ENCODE assay signal across 39 cellular contexts in the genomic region with DNA sequence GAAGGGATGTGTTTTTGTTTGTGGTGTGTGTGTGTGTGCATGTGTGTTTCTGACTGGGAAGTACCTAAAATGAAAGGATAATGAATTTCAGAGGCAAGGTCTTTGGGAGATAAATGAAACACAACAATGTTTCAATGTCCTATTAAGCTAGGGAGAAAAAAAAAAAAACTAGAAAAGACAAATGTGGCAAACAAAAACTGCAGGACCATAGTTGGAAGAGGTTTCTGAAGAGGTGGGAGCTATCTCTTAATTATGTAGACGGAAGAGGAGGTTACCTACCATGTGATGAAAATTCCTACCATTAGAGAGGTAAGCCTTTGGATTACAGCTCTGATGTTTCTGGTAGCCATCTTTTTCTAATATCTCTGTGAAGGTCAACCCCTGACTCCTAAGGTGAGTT. TPM values are rescaled to one million over a fixed set of nuclear protein-coding genes. Genes with fewer than 3 reads are reported as not detected.
"Had no signal": no experiment of that assay in that cellular context is flagged by ENCODE, and none has a peak within 500 bp of the region (broad histone marks: within the 10 kb centered on the region; RNA-seq: fewer than 3 reads in every experiment).

TSS of gene TRPC5OS (plus strand) at position 301 of the 400 bp plus-strand sequence. CDS start 25,669 bp downstream, outside the sequence.

- H3K4me1 ChIP-seq: ascending aorta, body of pancreas, breast epithelium had no signal

- H3K9me3 Mint-ChIP-seq: activated CD4-positive, alpha-beta memory T cell treated with anti-CD3 and anti-CD28 coated beads, Interleukin-2, amount 10 ng/mL, durations not matched to agents 7 days and 5 days; activated CD4-positive, alpha-beta T cell treated with anti-CD3 and anti-CD28 coated beads, Interleukin-2, amount 10 ng/mL, durations not matched to agents 7 days and 5 days; activated naive CD4-positive, alpha-beta T cell treated with anti-CD3 and anti-CD28 coated beads, Interleukin-2, amount 10 ng/mL, durations not matched to agents 7 days and 5 days; activated naive CD4-positive, alpha-beta T cell treated with anti-CD3 and anti-CD28 coated beads, Interleukin-2, amount 50 U/mL, for 24 hours; activated naive CD8-positive, alpha-beta T cell treated with anti-CD3 and anti-CD28 coated beads, Interleukin-2, amount 10 ng/mL, durations not matched to agents 7 days and 5 days; activated naive CD8-positive, alpha-beta T cell treated with anti-CD3 and anti-CD28 coated beads, Interleukin-2, amount 50 U/mL, for 24 hours; activated T-cell treated with anti-CD3 and anti-CD28 coated beads, Interleukin-2, amount 50 U/mL, for 24 hours; activated T-helper 2 cell treated with anti-CD3 and anti-CD28 coated beads, Interferon-gamma antibody, Interleukin-2, Interleukin-4, amounts not matched to agents 10 μg/mL and 5 μg/mL and 100 μg/mL, durations not matched to agents 14 hours and 24 hours and 36 hours; T-helper 1 cell treated with Interleukin-12 subunit alpha and Interleukin-12 subunit beta and Interleukin-4 antibody, amounts not matched to agents 30 μg/mL and 1 μg/mL, for 36 hours; T-helper 2 cell treated with Interferon-gamma antibody and Interleukin-4, amounts not matched to agents 5 μg/mL and 100 μg/mL, for 36 hours; WTC11 had no signal

- ATAC-seq: activated CD4-positive, alpha-beta T cell treated with anti-CD3 and anti-CD28 coated beads for 36 hours; activated CD4-positive, CD25-positive, alpha-beta regulatory T cell treated with anti-CD3 and anti-CD28 coated beads, Interleukin-2, amount 50 U/mL, for 24 hours; activated CD8-positive, alpha-beta memory T cell treated with anti-CD3 and anti-CD28 coated beads, Interleukin-2, amount 10 ng/mL, durations not matched to agents 7 days and 5 days; activated CD8-positive, alpha-beta T cell treated with anti-CD3 and anti-CD28 coated beads, Interleukin-2, amount 10 ng/mL, durations not matched to agents 7 days and 5 days; activated naive CD8-positive, alpha-beta T cell treated with anti-CD3 and anti-CD28 coated beads, Interleukin-2, amount 50 U/mL, for 24 hours; body of pancreas; WTC11 had no signal

- H3K27ac ChIP-seq: ascending aorta, body of pancreas, brain microvascular endothelial cell, breast epithelium, VCaP had no signal

- H3K27ac Mint-ChIP-seq: activated CD4-positive, alpha-beta memory T cell treated with anti-CD3 and anti-CD28 coated beads, Interleukin-2, amount 10 ng/mL, durations not matched to agents 7 days and 5 days; activated CD4-positive, alpha-beta T cell treated with anti-CD3 and anti-CD28 coated beads for 36 hours; activated CD4-positive, alpha-beta T cell treated with anti-CD3 and anti-CD28 coated beads, Interleukin-2, amount 10 ng/mL, durations not matched to agents 7 days and 5 days; activated CD8-positive, alpha-beta memory T cell treated with anti-CD3 and anti-CD28 coated beads, Interleukin-2, amount 10 ng/mL, durations not matched to agents 7 days and 5 days; activated CD8-positive, alpha-beta T cell treated with anti-CD3 and anti-CD28 coated beads, Interleukin-2, amount 10 ng/mL, durations not matched to agents 7 days and 5 days; activated naive CD4-positive, alpha-beta T cell treated with anti-CD3 and anti-CD28 coated beads, Interleukin-2, amount 10 ng/mL, durations not matched to agents 7 days and 5 days; activated naive CD4-positive, alpha-beta T cell treated with anti-CD3 and anti-CD28 coated beads, Interleukin-2, amount 50 U/mL, for 24 hours; activated naive CD8-positive, alpha-beta T cell; activated naive CD8-positive, alpha-beta T cell treated with anti-CD3 and anti-CD28 coated beads, Interleukin-2, amount 10 ng/mL, durations not matched to agents 7 days and 5 days; activated naive CD8-positive, alpha-beta T cell treated with anti-CD3 and anti-CD28 coated beads, Interleukin-2, amount 50 U/mL, for 24 hours; activated T-cell treated with anti-CD3 and anti-CD28 coated beads, Interleukin-2, amount 50 U/mL, for 24 hours; activated T-helper 2 cell treated with anti-CD3 and anti-CD28 coated beads, Interferon-gamma antibody, Interleukin-2, Interleukin-4, amounts not matched to agents 10 μg/mL and 5 μg/mL and 100 μg/mL, durations not matched to agents 14 hours and 24 hours and 36 hours; T-helper 1 cell treated with Interleukin-12 subunit alpha and Interleukin-12 subunit beta and Interleukin-4 antibody, amounts not matched to agents 30 μg/mL and 1 μg/mL, for 36 hours; T-helper 2 cell treated with Interferon-gamma antibody and Interleukin-4, amounts not matched to agents 5 μg/mL and 100 μg/mL, for 36 hours; WTC11 had no signal

- H3K27me3 Mint-ChIP-seq: activated CD8-positive, alpha-beta memory T cell treated with anti-CD3 and anti-CD28 coated beads, Interleukin-2, amount 10 ng/mL, durations not matched to agents 7 days and 5 days; activated naive CD4-positive, alpha-beta T cell treated with anti-CD3 and anti-CD28 coated beads, Interleukin-2, amount 10 ng/mL, durations not matched to agents 7 days and 5 days; activated naive CD4-positive, alpha-beta T cell treated with anti-CD3 and anti-CD28 coated beads, Interleukin-2, amount 50 U/mL, for 24 hours; activated naive CD8-positive, alpha-beta T cell treated with anti-CD3 and anti-CD28 coated beads, Interleukin-2, amount 50 U/mL, for 24 hours had no signal

- H3K4me3 Mint-ChIP-seq: activated CD4-positive, alpha-beta memory T cell treated with anti-CD3 and anti-CD28 coated beads, Interleukin-2, amount 10 ng/mL, durations not matched to agents 7 days and 5 days; activated CD4-positive, alpha-beta T cell treated with anti-CD3 and anti-CD28 coated beads for 36 hours; activated CD4-positive, alpha-beta T cell treated with anti-CD3 and anti-CD28 coated beads, Interleukin-2, amount 10 ng/mL, durations not matched to agents 7 days and 5 days; activated CD8-positive, alpha-beta memory T cell treated with anti-CD3 and anti-CD28 coated beads, Interleukin-2, amount 10 ng/mL, durations not matched to agents 7 days and 5 days; activated CD8-positive, alpha-beta T cell treated with anti-CD3 and anti-CD28 coated beads, Interleukin-2, amount 10 ng/mL, durations not matched to agents 7 days and 5 days; activated naive CD4-positive, alpha-beta T cell treated with anti-CD3 and anti-CD28 coated beads, Interleukin-2, amount 10 ng/mL, durations not matched to agents 7 days and 5 days; activated naive CD4-positive, alpha-beta T cell treated with anti-CD3 and anti-CD28 coated beads, Interleukin-2, amount 50 U/mL, for 24 hours; activated naive CD8-positive, alpha-beta T cell; activated naive CD8-positive, alpha-beta T cell treated with anti-CD3 and anti-CD28 coated beads, Interleukin-2, amount 10 ng/mL, durations not matched to agents 7 days and 5 days; activated naive CD8-positive, alpha-beta T cell treated with anti-CD3 and anti-CD28 coated beads, Interleukin-2, amount 50 U/mL, for 24 hours; activated T-cell treated with anti-CD3 and anti-CD28 coated beads, Interleukin-2, amount 50 U/mL, for 24 hours; T-helper 1 cell treated with Interleukin-12 subunit alpha and Interleukin-12 subunit beta and Interleukin-4 antibody, amounts not matched to agents 30 μg/mL and 1 μg/mL, for 36 hours; T-helper 2 cell treated with Interferon-gamma antibody and Interleukin-4, amounts not matched to agents 5 μg/mL and 100 μg/mL, for 36 hours; WTC11 had no signal

- DNase-seq: activated CD4-positive, alpha-beta memory T cell treated with anti-CD3 and anti-CD28 coated beads, Interleukin-2, amount 10 ng/mL, durations not matched to agents 7 days and 5 days; activated CD4-positive, alpha-beta T cell treated with anti-CD3 and anti-CD28 coated beads for 1 hour; activated CD4-positive, alpha-beta T cell treated with anti-CD3 and anti-CD28 coated beads for 36 hours; activated CD4-positive, alpha-beta T cell treated with anti-CD3 and anti-CD28 coated beads for 48 hours; activated CD4-positive, alpha-beta T cell treated with anti-CD3 and anti-CD28 coated beads, Interleukin-2, amount 10 ng/mL, durations not matched to agents 7 days and 5 days; activated CD4-positive, alpha-beta T cell treated with anti-CD3 and anti-CD28 coated beads, Interleukin-2, amount 50 U/mL, for 48 hours; activated CD4-positive, CD25-positive, alpha-beta regulatory T cell; activated CD8-positive, alpha-beta memory T cell treated with anti-CD3 and anti-CD28 coated beads for 24 hours; activated CD8-positive, alpha-beta memory T cell treated with anti-CD3 and anti-CD28 coated beads, Interleukin-2, amount 10 ng/mL, durations not matched to agents 7 days and 5 days; activated CD8-positive, alpha-beta memory T cell treated with anti-CD3 and anti-CD28 coated beads, Interleukin-2, amount 50 U/mL, for 48 hours; activated CD8-positive, alpha-beta T cell treated with anti-CD3 and anti-CD28 coated beads, Interleukin-2, amount 10 ng/mL, durations not matched to agents 7 days and 5 days; activated effector memory CD4-positive, alpha-beta T cell treated with Interleukin-2 at 50 U/mL for 16 hours; activated gamma-delta T cell; activated naive CD4-positive, alpha-beta T cell treated with anti-CD3 and anti-CD28 coated beads, Interleukin-2, amount 10 ng/mL, durations not matched to agents 7 days and 5 days; activated naive CD4-positive, alpha-beta T cell treated with Interleukin-2 at 50 U/mL for 16 hours; activated naive CD8-positive, alpha-beta T cell treated with anti-CD3 and anti-CD28 coated beads, Interleukin-2, amount 10 ng/mL, durations not matched to agents 7 days and 5 days; activated naive CD8-positive, alpha-beta T cell treated with anti-CD3 and anti-CD28 coated beads, Interleukin-2, amount 50 U/mL, for 24 hours; activated T-cell treated with anti-CD3 and anti-CD28 coated beads, Interleukin-2, amount 50 U/mL, for 24 hours; activated T-cell treated with anti-CD3 and anti-CD28 coated beads, Interleukin-2, amount 50 U/mL, for 48 hours; amygdala; anterior cingulate cortex; body of pancreas; brain microvascular endothelial cell; central memory CD4-positive, alpha-beta T cell; T-helper 2 cell; T-helper 9 cell had no signal

- H3K4me3 ChIP-seq: ascending aorta, body of pancreas, breast epithelium had no signal

- H3K4me1 Mint-ChIP-seq: activated CD4-positive, alpha-beta memory T cell treated with anti-CD3 and anti-CD28 coated beads, Interleukin-2, amount 10 ng/mL, durations not matched to agents 7 days and 5 days; activated CD4-positive, alpha-beta T cell treated with anti-CD3 and anti-CD28 coated beads for 36 hours; activated CD4-positive, alpha-beta T cell treated with anti-CD3 and anti-CD28 coated beads, Interleukin-2, amount 10 ng/mL, durations not matched to agents 7 days and 5 days; activated CD8-positive, alpha-beta memory T cell treated with anti-CD3 and anti-CD28 coated beads, Interleukin-2, amount 10 ng/mL, durations not matched to agents 7 days and 5 days; activated naive CD4-positive, alpha-beta T cell treated with anti-CD3 and anti-CD28 coated beads, Interleukin-2, amount 10 ng/mL, durations not matched to agents 7 days and 5 days; activated naive CD4-positive, alpha-beta T cell treated with anti-CD3 and anti-CD28 coated beads, Interleukin-2, amount 50 U/mL, for 24 hours; activated naive CD8-positive, alpha-beta T cell treated with anti-CD3 and anti-CD28 coated beads, Interleukin-2, amount 10 ng/mL, durations not matched to agents 7 days and 5 days; activated naive CD8-positive, alpha-beta T cell treated with anti-CD3 and anti-CD28 coated beads, Interleukin-2, amount 50 U/mL, for 24 hours; WTC11 had no signal

- H3K36me3 ChIP-seq: ascending aorta, brain microvascular endothelial cell, breast epithelium had no signal

- FAIRE-seq: TTC549 had no signal

- H3K27me3 ChIP-seq: ascending aorta, body of pancreas, brain microvascular endothelial cell had no signal

- H3K9me3 ChIP-seq: ascending aorta, body of pancreas, breast epithelium had no signal

- H3K36me3 Mint-ChIP-seq: activated CD8-positive, alpha-beta memory T cell treated with anti-CD3 and anti-CD28 coated beads, Interleukin-2, amount 10 ng/mL, durations not matched to agents 7 days and 5 days; activated naive CD4-positive, alpha-beta T cell treated with anti-CD3 and anti-CD28 coated beads, Interleukin-2, amount 10 ng/mL, durations not matched to agents 7 days and 5 days; activated naive CD4-positive, alpha-beta T cell treated with anti-CD3 and anti-CD28 coated beads, Interleukin-2, amount 50 U/mL, for 24 hours; activated naive CD8-positive, alpha-beta T cell; activated naive CD8-positive, alpha-beta T cell treated with anti-CD3 and anti-CD28 coated beads, Interleukin-2, amount 10 ng/mL, durations not matched to agents 7 days and 5 days; WTC11 had no signal

RNA-seq across cellular contexts. Expression of gene TRPC5OS, which starts in this region (rescaled TPM):
- total RNA-seq: activated CD4-positive, alpha-beta memory T cell treated with anti-CD3 and anti-CD28 coated beads, Interleukin-2, amount 10 ng/mL, durations not matched to agents 7 days and 5 days; activated CD4-positive, alpha-beta T cell treated with anti-CD3 and anti-CD28 coated beads for 36 hours; activated CD4-positive, alpha-beta T cell treated with anti-CD3 and anti-CD28 coated beads, Interleukin-2, amount 10 ng/mL, durations not matched to agents 7 days and 5 days; activated CD8-positive, alpha-beta memory T cell treated with anti-CD3 and anti-CD28 coated beads, Interleukin-2, amount 10 ng/mL, durations not matched to agents 7 days and 5 days; activated CD8-positive, alpha-beta T cell treated with anti-CD3 and anti-CD28 coated beads, Interleukin-2, amount 10 ng/mL, durations not matched to agents 7 days and 5 days; activated naive CD8-positive, alpha-beta T cell treated with anti-CD3 and anti-CD28 coated beads, Interleukin-2, amount 10 ng/mL, durations not matched to agents 7 days and 5 days; activated T-helper 2 cell treated with anti-CD3 and anti-CD28 coated beads, Interferon-gamma antibody, Interleukin-2, Interleukin-4, amounts not matched to agents 10 μg/mL and 5 μg/mL and 100 μg/mL, durations not matched to agents 14 hours and 24 hours and 36 hours; ascending aorta; breast epithelium; cardiac septum; chondrocyte; WTC11 had no signal
